10 cellular contexts compared by ENCODE assay signal in genomic region chr19:49534632-49535385, GRCh38. TPM values are rescaled to one million over a fixed set of nuclear protein-coding genes. Genes with fewer than 3 reads are reported as not detected.
DNase-seq lines count a peak whose midpoint lies in the region; ATAC-seq and TF ChIP-seq lines count a peak whose summit lies in the region.
"Had no signal": no experiment of that assay in that cellular context is flagged by ENCODE, and none has a peak within 500 bp of the region (broad histone marks: within the 10 kb centered on the region; RNA-seq: fewer than 3 reads in every experiment).

No MANE protein-coding gene starts in this region.

- peaks cover 10% of the 10 kb centered on the region for H3K4me1 ChIP-seq in hepatocyte (ENCODE audit: insufficient read depth)
- peaks cover 14% of the 10 kb centered on the region for H3K4me1 ChIP-seq in suprapubic skin
- H3K4me1 ChIP-seq in vagina = peaks cover 20% of the 10 kb centered on the region

- H3K27ac ChIP-seq in hepatocyte (no peak overlapping the region), suprapubic skin (no peak overlapping the region), vagina (no peak overlapping the region)

- whole genome bisulfite sequencing in hepatocyte (ENCODE audit: low lambda C conversion rate, missing lambda C conversion rate) = 83% methylated on average over 6 of the region's 8 CpGs
- WGBS in suprapubic skin = 85% methylated on average over 8 of the region's 8 CpGs

- H3K4me3 Mint-ChIP-seq in activated naive CD4-positive, alpha-beta T cell treated with anti-CD3 and anti-CD28 coated beads for 36 hours = peak overlapping the region; percentile 83
- H3K4me3 Mint-ChIP-seq in T-helper 17 cell = peak overlapping the region; percentile 93

- no peak for TF ChIP-seq EP300 in suprapubic skin (IDR thresholded peaks at IDR 0.05)

- peak overlapping the region; percentile 89 for H3K4me2 ChIP-seq in hepatocyte

- no peaks in the 10 kb centered on the region for H3K9me3 ChIP-seq in T-helper 17 cell (ENCODE audit: control insufficient read depth, low read length, poor library complexity, severe bottlenecking)
- no peaks in the 10 kb centered on the region for H3K9me3 ChIP-seq in hepatocyte (ENCODE audit: low read depth)
- no peaks in the 10 kb centered on the region for H3K9me3 ChIP-seq in suprapubic skin
- no peaks in the 10 kb centered on the region for H3K9me3 ChIP-seq in vagina
- H3K9me3 ChIP-seq: stomach had no signal

- no peak for ATAC-seq in T-helper 17 cell

- H3K27me3 ChIP-seq in hepatocyte (no peaks in the 10 kb centered on the region), suprapubic skin (no peaks in the 10 kb centered on the region), vagina (no peaks in the 10 kb centered on the region)
- H3K27me3 ChIP-seq: stomach had no signal

- peaks cover 21% of the 10 kb centered on the region for H3K4me1 Mint-ChIP-seq in activated naive CD4-positive, alpha-beta T cell treated with anti-CD3 and anti-CD28 coated beads for 36 hours (ENCODE audit: low read depth)
- H3K4me1 Mint-ChIP-seq in T-helper 17 cell = peaks cover 20% of the 10 kb centered on the region

- no peaks in the 10 kb centered on the region for H3K79me2 ChIP-seq in hepatocyte

- TF ChIP-seq POLR2A in suprapubic skin (IDR thresholded peaks at IDR 0.05) (no peak), vagina (IDR thresholded peaks at IDR 0.05) (no peak)

- no peak overlapping the region for H3K4me3 ChIP-seq in hepatocyte
- peak overlapping the region; percentile 55 for H3K4me3 ChIP-seq in suprapubic skin
- H3K4me3 ChIP-seq in vagina = peak overlapping the region in 1 of 2 donors; percentile 46

- no peaks in the 10 kb centered on the region for H3K9me3 Mint-ChIP-seq in activated naive CD4-positive, alpha-beta T cell treated with anti-CD3 and anti-CD28 coated beads for 36 hours

- TF ChIP-seq CTCF in hepatocyte (IDR thresholded peaks at IDR 0.05; ENCODE audit: poor library complexity) (no peak), suprapubic skin (IDR thresholded peaks at IDR 0.05) (no peak), vagina (IDR thresholded peaks at IDR 0.05) (no peak)

- H3K27ac Mint-ChIP-seq in activated naive CD4-positive, alpha-beta T cell treated with anti-CD3 and anti-CD28 coated beads for 36 hours = no peak overlapping the region
- peak overlapping the region; percentile 75 for H3K27ac Mint-ChIP-seq in T-helper 17 cell

- no peak overlapping the region for H2AFZ ChIP-seq in hepatocyte

- H3K36me3 Mint-ChIP-seq in activated naive CD4-positive, alpha-beta T cell treated with anti-CD3 and anti-CD28 coated beads for 36 hours (ENCODE audit: low read depth) = no peaks in the 10 kb centered on the region
- H3K36me3 Mint-ChIP-seq in T-helper 17 cell (ENCODE audit: low read depth) = peaks cover 2% of the 10 kb centered on the region

- no peak for DNase-seq in activated naive CD4-positive, alpha-beta T cell treated with anti-CD3 and anti-CD28 coated beads for 36 hours
- no peak for DNase-seq in activated naive CD4-positive, alpha-beta T cell treated with anti-CD3 and anti-CD28 coated beads, Interleukin-2, amount 50 U/mL, for 16 hours
- DNase-seq in T-helper 17 cell (no peak), hepatocyte (ENCODE audit: low spot score) (no peak), suprapubic skin (ENCODE audit: low spot score in 2 of 2) (no peak), vagina (ENCODE audit: extremely low spot score in 2 of 2) (no peak), posterior cingulate gyrus (no peak), DMS 273 treated with DMSO at 0.1 percent for 48 hours (lab: John Stamatoyannopoulos, UW) (no peak)
- DNase-seq: NCI-H2107 had no signal

- H3K36me3 ChIP-seq in hepatocyte (replicated peaks; ENCODE audit: insufficient read depth, low read depth) (no peaks in the 10 kb centered on the region), suprapubic skin (peaks cover 14% of the 10 kb centered on the region), vagina (peaks cover 0 to 15% of the 10 kb centered on the region in 2 donors)

- H3K9me2 ChIP-seq in hepatocyte (replicated peaks; ENCODE audit: insufficient read depth) = no peaks in the 10 kb centered on the region

- no peaks in the 10 kb centered on the region for H3K27me3 Mint-ChIP-seq in activated naive CD4-positive, alpha-beta T cell treated with anti-CD3 and anti-CD28 coated beads for 36 hours (ENCODE audit: low read depth)
- H3K27me3 Mint-ChIP-seq in T-helper 17 cell = no peaks in the 10 kb centered on the region

- no peaks in the 10 kb centered on the region for H4K20me1 ChIP-seq in hepatocyte (ENCODE audit: insufficient read depth, poor library complexity, severe bottlenecking)

- intact Hi-C loops in activated naive CD4-positive, alpha-beta T cell treated with anti-CD3 and anti-CD28 coated beads for 36 hours (cut with micrococcal nuclease) = loop anchor here (2.0 to 5.0 kb wide), 2 partner anchors 18 to 37 kb away; no protein-coding TSS in a partner anchor
- intact Hi-C loops in vagina (cut with DNase I) (no loop called here), posterior cingulate gyrus (cut with DNase I) (no loop called here)

- CTCF ChIA-PET in activated naive CD4-positive, alpha-beta T cell treated with anti-CD3 and anti-CD28 coated beads for 36 hours (lab: Charles Lee) = interaction anchor here (0.6 to 4.2 kb wide), 11 partner anchors 13 to 61 kb away, joined by 3 to 34 read pairs (median 4); no protein-coding TSS in a partner anchor

RNA-seq across cellular contexts. Expression of gene RCN3, which starts 7.0 kb away (rescaled TPM):
- total RNA-seq in activated naive CD4-positive, alpha-beta T cell treated with anti-CD3 and anti-CD28 coated beads for 36 hours = 1 to 10 TPM; 6.7 to 7.2 TPM
- total RNA-seq in T-helper 17 cell (1 to 10 TPM in 1 of 2 donors, under 1 TPM in 1; 0.97 to 1.3 TPM), hepatocyte (20.5 and 25.8 TPM in 2 replicates), suprapubic skin (10 to 100 TPM in 2 of 4 donors, 1 to 10 TPM in 2; 4.9 to 18.8 (median 9.0) TPM), vagina (22.6 TPM)
- polyA plus RNA-seq in hepatocyte = 81.4 and 85.4 TPM in 2 replicates

RNA-seq across cellular contexts. Expression of gene FCGRT, which starts 22.3 kb away (rescaled TPM):
- total RNA-seq in activated naive CD4-positive, alpha-beta T cell treated with anti-CD3 and anti-CD28 coated beads for 36 hours = 10 to 100 TPM; 15.7 to 17.1 TPM
- 10 to 100 TPM; 18.7 to 24.6 TPM for total RNA-seq in T-helper 17 cell
- total RNA-seq in hepatocyte = 313 and 321 TPM in 2 replicates
- 509 and 519 TPM in 2 replicates for polyA plus RNA-seq in hepatocyte
- total RNA-seq in suprapubic skin = 100 to 1,000 TPM in 3 of 4 donors, 10 to 100 TPM in 1; 96.2 to 136 (median 112) TPM
- total RNA-seq in vagina = 166 TPM

RNA-seq across cellular contexts. Expression of gene RPS11, which starts 38.6 kb away (rescaled TPM):
- total RNA-seq in activated naive CD4-positive, alpha-beta T cell treated with anti-CD3 and anti-CD28 coated beads for 36 hours = 1,000 to 10,000 TPM; 3,906 to 3,945 TPM
- total RNA-seq in T-helper 17 cell = 1,000 to 10,000 TPM; 2,538 to 2,634 TPM
- total RNA-seq in hepatocyte = 3,532 and 3,955 TPM in 2 replicates
- 672 and 689 TPM in 2 replicates for polyA plus RNA-seq in hepatocyte
- total RNA-seq in suprapubic skin = 1,000 to 10,000 TPM; 3,049 to 5,024 (median 4,623) TPM
- 4,897 TPM for total RNA-seq in vagina

RNA-seq across cellular contexts. Expression of gene NOSIP, which starts 45.5 kb away (rescaled TPM):
- 10 to 100 TPM; 76.4 to 77.4 TPM for total RNA-seq in activated naive CD4-positive, alpha-beta T cell treated with anti-CD3 and anti-CD28 coated beads for 36 hours
- 100 to 1,000 TPM; 161 to 195 TPM for total RNA-seq in T-helper 17 cell
- 43.4 and 52.8 TPM in 2 replicates for total RNA-seq in hepatocyte
- polyA plus RNA-seq in hepatocyte = 92.4 and 93.9 TPM in 2 replicates
- total RNA-seq in suprapubic skin = 10 to 100 TPM; 42.5 to 85.6 (median 68.9) TPM
- total RNA-seq in vagina = 72.2 TPM

RNA-seq across cellular contexts. Expression of gene PRRG2, which starts 46.3 kb away (rescaled TPM):
- total RNA-seq in activated naive CD4-positive, alpha-beta T cell treated with anti-CD3 and anti-CD28 coated beads for 36 hours = under 1 TPM; 0.52 TPM
- total RNA-seq in T-helper 17 cell = 1 to 10 TPM; 1.1 to 1.3 TPM
- total RNA-seq in hepatocyte = 6.0 and 10.2 TPM in 2 replicates
- polyA plus RNA-seq in hepatocyte = 4.0 and 4.3 TPM in 2 replicates
- 10 to 100 TPM; 13.8 to 21.2 (median 16.7) TPM for total RNA-seq in suprapubic skin
- total RNA-seq in vagina = 5.4 TPM
